17 cellular contexts compared by ENCODE assay signal in the genomic region with DNA sequence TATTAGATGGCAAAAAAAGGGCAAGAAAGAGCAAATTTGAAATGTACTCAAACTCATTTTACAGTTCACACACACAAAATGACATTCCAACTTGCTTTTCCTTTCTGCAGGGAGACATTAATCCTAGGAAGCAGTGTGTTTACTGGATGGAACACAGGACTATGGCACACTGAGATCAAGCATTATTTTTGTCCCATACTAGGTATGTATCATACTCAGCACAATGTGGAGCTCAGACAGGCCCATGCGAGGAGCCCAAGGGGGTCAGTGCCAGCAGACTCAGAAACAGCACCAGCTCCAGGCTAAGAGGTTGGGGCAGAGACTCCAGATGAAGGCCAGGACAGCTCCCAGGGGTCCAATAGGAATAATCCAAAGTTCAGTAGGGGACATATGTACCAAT.
"Had no signal": no experiment of that assay in that cellular context is flagged by ENCODE, and none has a peak within 500 bp of the region (broad histone marks: within the 10 kb centered on the region; RNA-seq: fewer than 3 reads in every experiment).

No MANE protein-coding gene starts in this region.

- H3K27me3 ChIP-seq: brain microvascular endothelial cell, cardiac muscle cell, Peyer's patch, SJCRH30 had no signal

- H3K4me3 ChIP-seq: cardiac muscle cell, Peyer's patch, SJCRH30 had no signal

- DNase-seq: KBM-7, NCI-H1092, NCI-H1694, NCI-H2029, NCI-H345, Peyer's patch, Right ventricle myocardium superior had no signal

- H3K36me3 ChIP-seq: brain microvascular endothelial cell, cardiac muscle cell, Peyer's patch, SJCRH30 had no signal

- H3K36me3 Mint-ChIP-seq: activated naive CD4-positive, alpha-beta T cell treated with anti-CD3 and anti-CD28 coated beads, Interleukin-2, amount 50 U/mL, for 72 hours had no signal

- H3K9me3 ChIP-seq: Peyer's patch, SJCRH30 had no signal

- H3K27ac ChIP-seq: cardiac muscle cell, RWPE1 had no signal

- H3K4me3 Mint-ChIP-seq: activated CD8-positive, alpha-beta T cell treated with anti-CD3 and anti-CD28 coated beads for 36 hours; activated naive CD8-positive, alpha-beta T cell treated with anti-CD3 and anti-CD28 coated beads, Interleukin-2, amount 50 U/mL, for 24 hours; activated T-cell treated with anti-CD3 and anti-CD28 coated beads, Interleukin-2, amount 50 U/mL, for 72 hours; T-helper 1 cell treated with Interleukin-12 subunit alpha and Interleukin-12 subunit beta and Interleukin-4 antibody, amounts not matched to agents 30 μg/mL and 1 μg/mL, for 36 hours had no signal

- H3K27ac Mint-ChIP-seq: activated T-helper 2 cell treated with anti-CD3 and anti-CD28 coated beads, Interferon-gamma antibody, Interleukin-2, Interleukin-4, amounts not matched to agents 10 μg/mL and 5 μg/mL and 100 μg/mL, durations not matched to agents 14 hours and 24 hours and 36 hours had no signal

- H3K27me3 Mint-ChIP-seq: activated CD8-positive, alpha-beta T cell treated with anti-CD3 and anti-CD28 coated beads for 36 hours; activated naive CD8-positive, alpha-beta T cell treated with anti-CD3 and anti-CD28 coated beads, Interleukin-2, amount 50 U/mL, for 24 hours had no signal

- H3K9me3 Mint-ChIP-seq: activated CD8-positive, alpha-beta T cell treated with anti-CD3 and anti-CD28 coated beads for 36 hours; activated naive CD4-positive, alpha-beta T cell treated with anti-CD3 and anti-CD28 coated beads, Interleukin-2, amount 50 U/mL, for 72 hours; activated naive CD8-positive, alpha-beta T cell treated with anti-CD3 and anti-CD28 coated beads, Interleukin-2, amount 50 U/mL, for 24 hours; activated T-cell treated with anti-CD3 and anti-CD28 coated beads, Interleukin-2, amount 50 U/mL, for 72 hours; activated T-helper 2 cell treated with anti-CD3 and anti-CD28 coated beads, Interferon-gamma antibody, Interleukin-2, Interleukin-4, amounts not matched to agents 10 μg/mL and 5 μg/mL and 100 μg/mL, durations not matched to agents 14 hours and 24 hours and 36 hours; T-helper 1 cell treated with Interleukin-12 subunit alpha and Interleukin-12 subunit beta and Interleukin-4 antibody, amounts not matched to agents 30 μg/mL and 1 μg/mL, for 36 hours had no signal
